In the genomic region with DNA sequence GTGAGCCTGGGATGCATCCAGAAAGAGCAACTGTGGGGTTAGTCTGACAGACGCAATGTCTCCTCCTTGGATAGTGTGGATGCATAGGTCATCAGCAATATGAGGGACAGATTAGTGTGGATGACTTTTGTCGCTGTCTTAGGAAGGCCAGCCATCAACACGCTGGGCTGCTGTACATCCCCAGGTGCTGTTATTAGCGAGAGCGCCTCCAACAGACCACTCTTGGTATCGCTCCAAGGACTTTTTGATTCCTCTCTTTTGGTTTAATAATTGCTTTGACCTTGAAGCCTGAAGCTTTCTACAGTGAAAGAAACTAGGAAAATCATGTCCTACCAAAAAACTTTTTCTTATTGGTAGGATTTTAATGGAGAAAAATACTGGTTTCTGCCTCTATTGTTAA, we compare ENCODE assay signal across 14 cellular contexts.
DNase-seq lines count a peak whose midpoint lies in the region; ATAC-seq and TF ChIP-seq lines count a peak whose summit lies in the region.
"Had no signal": no experiment of that assay in that cellular context is flagged by ENCODE, and none has a peak within 500 bp of the region (broad histone marks: within the 10 kb centered on the region; RNA-seq: fewer than 3 reads in every experiment).

No MANE protein-coding gene starts in this region.

- intact Hi-C loops in activated CD4-positive, alpha-beta memory T cell treated with anti-CD3 and anti-CD28 coated beads for 36 hours (cut with micrococcal nuclease) = no loop called here

- H3K27ac ChIP-seq in SU-DHL-6 (ENCODE audit: low read depth, low read length) = no peak overlapping the region
- H3K27ac ChIP-seq: A549 had no signal

- peaks cover 22% of the 10 kb centered on the region for H3F3A ChIP-seq in SU-DHL-6 (ENCODE audit: insufficient read depth)

- CTCF ChIA-PET in activated CD4-positive, alpha-beta memory T cell treated with anti-CD3 and anti-CD28 coated beads for 36 hours (lab: Charles Lee) = interaction anchor here (0.8 to 2.0 kb wide), 2 partner anchors 64 to 77 kb away, joined by 3 to 6 read pairs; a partner anchor contains a TSS
- CTCF ChIA-PET in activated CD4-positive, alpha-beta memory T cell treated with anti-CD3 and anti-CD28 coated beads, Interleukin-2, amount 10 ng/mL, durations not matched to agents 7 days and 5 days (lab: Charles Lee) = interaction anchor here (0.9 kb wide), 1 partner anchor 31 kb away, joined by 3 read pairs; no protein-coding TSS in a partner anchor

- DNase-seq in activated CD4-positive, alpha-beta memory T cell treated with anti-CD3 and anti-CD28 coated beads for 36 hours = peak; percentile 36
- no peak for DNase-seq in activated CD4-positive, alpha-beta memory T cell treated with anti-CD3 and anti-CD28 coated beads, Interleukin-2, amount 10 ng/mL, durations not matched to agents 7 days and 5 days
- DNase-seq in fibroblast of pulmonary artery (ENCODE audit: low read depth) (no peak), type B pancreatic cell (ENCODE audit: extremely low spot score, unreplicated experiment) (no peak), superior temporal gyrus (ENCODE audit: extremely low spot score) (no peak)
- no peak for DNase-seq in activated CD4-positive, alpha-beta T cell treated with anti-CD3 and anti-CD28 coated beads for 48 hours
- DNase-seq: activated naive CD8-positive, alpha-beta T cell treated with anti-CD3 and anti-CD28 coated beads, Interleukin-2, amount 10 ng/mL, durations not matched to agents 7 days and 5 days; NCI-H226; sigmoid colon; T-helper 9 cell had no signal

- H3K27me3 Mint-ChIP-seq in activated CD4-positive, alpha-beta memory T cell treated with anti-CD3 and anti-CD28 coated beads for 36 hours = no peaks in the 10 kb centered on the region
- H3K27me3 Mint-ChIP-seq in activated CD4-positive, alpha-beta memory T cell treated with anti-CD3 and anti-CD28 coated beads, Interleukin-2, amount 10 ng/mL, durations not matched to agents 7 days and 5 days = no peaks in the 10 kb centered on the region
- no peaks in the 10 kb centered on the region for H3K27me3 Mint-ChIP-seq in type B pancreatic cell
- H3K27me3 Mint-ChIP-seq: activated naive CD8-positive, alpha-beta T cell treated with anti-CD3 and anti-CD28 coated beads, Interleukin-2, amount 10 ng/mL, durations not matched to agents 7 days and 5 days had no signal

- TF ChIP-seq CTCF in SU-DHL-6 (IDR thresholded peaks at IDR 0.05; ENCODE audit: insufficient read depth, low read length, poor library complexity, severe bottlenecking) (peak; percentile 41), fibroblast of pulmonary artery (IDR thresholded peaks at IDR 0.05; ENCODE audit: low read length, missing control alignments) (peak; percentile 3), type B pancreatic cell (conservative IDR thresholded peaks at IDR 0.05) (peak; percentile 47)

- peaks cover 33% of the 10 kb centered on the region for H4K20me1 ChIP-seq in SU-DHL-6 (ENCODE audit: low read depth, low read length)

- H3K36me3 ChIP-seq in SU-DHL-6 (ENCODE audit: low read length) = peaks cover 25% of the 10 kb centered on the region
- H3K36me3 ChIP-seq: sigmoid colon, thoracic aorta had no signal

- no peaks in the 10 kb centered on the region for H3K9me3 Mint-ChIP-seq in activated CD4-positive, alpha-beta memory T cell treated with anti-CD3 and anti-CD28 coated beads for 36 hours
- H3K9me3 Mint-ChIP-seq in activated CD4-positive, alpha-beta memory T cell treated with anti-CD3 and anti-CD28 coated beads, Interleukin-2, amount 10 ng/mL, durations not matched to agents 7 days and 5 days = no peaks in the 10 kb centered on the region
- no peaks in the 10 kb centered on the region for H3K9me3 Mint-ChIP-seq in type B pancreatic cell
- H3K9me3 Mint-ChIP-seq: activated naive CD8-positive, alpha-beta T cell treated with anti-CD3 and anti-CD28 coated beads, Interleukin-2, amount 10 ng/mL, durations not matched to agents 7 days and 5 days had no signal

- H3K4me2 ChIP-seq in SU-DHL-6 (ENCODE audit: low read depth, low read length, poor library complexity, severe bottlenecking) = no peak overlapping the region
- H3K4me2 ChIP-seq: A549 had no signal

- H3K4me3 Mint-ChIP-seq in activated CD4-positive, alpha-beta memory T cell treated with anti-CD3 and anti-CD28 coated beads for 36 hours = no peak overlapping the region
- no peak overlapping the region for H3K4me3 Mint-ChIP-seq in activated CD4-positive, alpha-beta memory T cell treated with anti-CD3 and anti-CD28 coated beads, Interleukin-2, amount 10 ng/mL, durations not matched to agents 7 days and 5 days
- H3K4me3 Mint-ChIP-seq in type B pancreatic cell = no peak overlapping the region
- H3K4me3 Mint-ChIP-seq: activated naive CD8-positive, alpha-beta T cell treated with anti-CD3 and anti-CD28 coated beads, Interleukin-2, amount 10 ng/mL, durations not matched to agents 7 days and 5 days had no signal

- H3K36me3 Mint-ChIP-seq in activated CD4-positive, alpha-beta memory T cell treated with anti-CD3 and anti-CD28 coated beads for 36 hours = peaks cover 2% of the 10 kb centered on the region
- peaks cover 14% of the 10 kb centered on the region for H3K36me3 Mint-ChIP-seq in activated CD4-positive, alpha-beta memory T cell treated with anti-CD3 and anti-CD28 coated beads, Interleukin-2, amount 10 ng/mL, durations not matched to agents 7 days and 5 days (ENCODE audit: low read depth)
- H3K36me3 Mint-ChIP-seq in type B pancreatic cell = peaks cover 13% of the 10 kb centered on the region

- H3K4me1 Mint-ChIP-seq in activated CD4-positive, alpha-beta memory T cell treated with anti-CD3 and anti-CD28 coated beads for 36 hours (ENCODE audit: low read depth) = peaks cover 59% of the 10 kb centered on the region
- peaks cover 27% of the 10 kb centered on the region for H3K4me1 Mint-ChIP-seq in activated CD4-positive, alpha-beta memory T cell treated with anti-CD3 and anti-CD28 coated beads, Interleukin-2, amount 10 ng/mL, durations not matched to agents 7 days and 5 days
- peaks cover 35% of the 10 kb centered on the region for H3K4me1 Mint-ChIP-seq in type B pancreatic cell (ENCODE audit: unreplicated experiment)

- no peak overlapping the region for H2AFZ ChIP-seq in SU-DHL-6 (ENCODE audit: low read depth, low read length, severe bottlenecking)

- no peaks in the 10 kb centered on the region for H3K9me2 ChIP-seq in SU-DHL-6 (replicated peaks; ENCODE audit: insufficient read depth, low read length)

- H3K27me3 ChIP-seq in SU-DHL-6 (ENCODE audit: low read length) = no peaks in the 10 kb centered on the region
- H3K27me3 ChIP-seq: sigmoid colon had no signal

- POLR2A ChIA-PET in activated CD4-positive, alpha-beta memory T cell treated with anti-CD3 and anti-CD28 coated beads for 36 hours (lab: Charles Lee) = interaction anchor here (2.6 kb wide), 1 partner anchor 76 kb away, joined by 15 read pairs; a partner anchor contains a TSS
- POLR2A ChIA-PET in activated CD4-positive, alpha-beta memory T cell treated with anti-CD3 and anti-CD28 coated beads, Interleukin-2, amount 10 ng/mL, durations not matched to agents 7 days and 5 days (lab: Charles Lee) = interaction anchor here (1.3 to 2.6 kb wide), 2 partner anchors 11 to 77 kb away, joined by 3 to 16 read pairs; no protein-coding TSS in a partner anchor

- ATAC-seq in GM21447 (IDR thresholded peaks at IDR 0.05; ENCODE audit: unreplicated experiment) = no peak
- ATAC-seq: A549 had no signal

- H3K27ac Mint-ChIP-seq in activated CD4-positive, alpha-beta memory T cell treated with anti-CD3 and anti-CD28 coated beads for 36 hours = no peak overlapping the region
- no peak overlapping the region for H3K27ac Mint-ChIP-seq in activated CD4-positive, alpha-beta memory T cell treated with anti-CD3 and anti-CD28 coated beads, Interleukin-2, amount 10 ng/mL, durations not matched to agents 7 days and 5 days
- no peak overlapping the region for H3K27ac Mint-ChIP-seq in type B pancreatic cell
- H3K27ac Mint-ChIP-seq: activated naive CD8-positive, alpha-beta T cell treated with anti-CD3 and anti-CD28 coated beads, Interleukin-2, amount 10 ng/mL, durations not matched to agents 7 days and 5 days had no signal

- H3K79me2 ChIP-seq in SU-DHL-6 (ENCODE audit: insufficient read depth, low read length) = peaks cover 100% of the 10 kb centered on the region

- H3K9me3 ChIP-seq in SU-DHL-6 (ENCODE audit: insufficient read depth, low read length) = no peaks in the 10 kb centered on the region
- H3K9me3 ChIP-seq: A549, sigmoid colon, thoracic aorta had no signal

- no peak overlapping the region for H3K4me3 ChIP-seq in SU-DHL-6 (ENCODE audit: insufficient read depth, low read length, poor library complexity, severe bottlenecking)
- H3K4me3 ChIP-seq in fibroblast of pulmonary artery (replicated peaks; ENCODE audit: low read depth, low read length) = no peak overlapping the region
- H3K4me3 ChIP-seq: A549, sigmoid colon, thoracic aorta had no signal

- H3K9ac ChIP-seq in SU-DHL-6 (ENCODE audit: low read length) = no peak overlapping the region
